ENCODE assay signal across 9 cellular contexts in genomic region chr13:99280166-99280565, GRCh38. TPM values are rescaled to one million over a fixed set of nuclear protein-coding genes. Genes with fewer than 3 reads are reported as not detected.
A peak's percentile ranks its signal among the peaks of the same experiment; 100 is the strongest.
DNase-seq lines count a peak whose midpoint lies in the region; ATAC-seq and TF ChIP-seq lines count a peak whose summit lies in the region.
"Had no signal": no experiment of that assay in that cellular context is flagged by ENCODE, and none has a peak within 500 bp of the region (broad histone marks: within the 10 kb centered on the region; RNA-seq: fewer than 3 reads in every experiment).

No MANE protein-coding gene starts in this region.

- H3K27ac Mint-ChIP-seq in natural killer cell treated with Interleukin-12 subunit alpha and Interleukin-12 subunit beta and Interleukin-15 and Interleukin-18, amount 100 ng/mL, for 72 hours, result peak overlapping the region; percentile 45 to 47

- peaks cover 23% of the 10 kb centered on the region; the same call in 1 of the 2 replicates for H3K36me3 ChIP-seq in Loucy (ENCODE audit: insufficient read depth, low read length)

- H3K4me2 ChIP-seq in Loucy (ENCODE audit: low read depth, low read length, poor library complexity, severe bottlenecking), result no peak overlapping the region

- H3K27me3 ChIP-seq in Loucy (ENCODE audit: insufficient read depth, low read length, poor library complexity, severe bottlenecking), result no peaks in the 10 kb centered on the region

- H3K4me3 Mint-ChIP-seq in natural killer cell treated with Interleukin-12 subunit alpha and Interleukin-12 subunit beta and Interleukin-15 and Interleukin-18, amount 100 ng/mL, for 72 hours, result peak overlapping the region; percentile 4

- peaks cover 13% of the 10 kb centered on the region for H3K36me3 Mint-ChIP-seq in natural killer cell treated with Interleukin-12 subunit alpha and Interleukin-12 subunit beta and Interleukin-15 and Interleukin-18, amount 100 ng/mL, for 72 hours

- no peaks in the 10 kb centered on the region for H3K9me3 Mint-ChIP-seq in natural killer cell treated with Interleukin-12 subunit alpha and Interleukin-12 subunit beta and Interleukin-15 and Interleukin-18, amount 100 ng/mL, for 72 hours

- H3K4me1 ChIP-seq in Loucy (ENCODE audit: insufficient read depth, low read length, poor library complexity, severe bottlenecking), result peaks cover 82% of the 10 kb centered on the region

- H3K27me3 Mint-ChIP-seq in natural killer cell treated with Interleukin-12 subunit alpha and Interleukin-12 subunit beta and Interleukin-15 and Interleukin-18, amount 100 ng/mL, for 72 hours, result no peaks in the 10 kb centered on the region

- TF ChIP-seq CTCF in Loucy (conservative IDR thresholded peaks at IDR 0.05; ENCODE audit: low read length), result no peak
- no peak for TF ChIP-seq CTCF in cardiac fibroblast (IDR thresholded peaks at IDR 0.05; ENCODE audit: low read depth, low read length)

- ATAC-seq in natural killer cell treated with Interleukin-12 subunit alpha and Interleukin-12 subunit beta and Interleukin-15 and Interleukin-18, amount 100 ng/mL, for 72 hours, result no peak
- no peak for ATAC-seq in GM21528 (IDR thresholded peaks at IDR 0.05; ENCODE audit: low FRiP score, unreplicated experiment)
- ATAC-seq in GM18519 (IDR thresholded peaks at IDR 0.05; ENCODE audit: low FRiP score, unreplicated experiment), result no peak
- no peak for ATAC-seq in HG03469 (IDR thresholded peaks at IDR 0.05; ENCODE audit: unreplicated experiment)
- ATAC-seq in HG03354 (IDR thresholded peaks at IDR 0.05; ENCODE audit: poor library complexity, severe bottlenecking, unreplicated experiment), result no peak

- H3K9me3 ChIP-seq in Loucy (ENCODE audit: insufficient read depth, low read depth, low read length), result no peaks in the 10 kb centered on the region

- H3F3A ChIP-seq in Loucy (ENCODE audit: low read depth), result 0 out of 2 replicates have a peak, but pooled peaks cover 2% of the 10 kb centered on the region

- peak overlapping the region; percentile 4 for H3K9ac ChIP-seq in Loucy (ENCODE audit: low read depth, low read length, poor library complexity, severe bottlenecking)

- no peaks in the 10 kb centered on the region for H3K9me2 ChIP-seq in Loucy (replicated peaks; ENCODE audit: low read depth, low read length)

- DNase-seq in CD1c-positive myeloid dendritic cell (ENCODE audit: extremely low spot score) (peak; percentile 87), cardiac fibroblast (ENCODE audit: low read depth in 2 of 2) (peak; percentile 8 to 49)
- no peak for DNase-seq in natural killer cell treated with Interleukin-12 subunit alpha and Interleukin-12 subunit beta and Interleukin-15 and Interleukin-18, amount 100 ng/mL, for 72 hours (ENCODE audit: low spot score)
- DNase-seq: NCI-H510A treated with DMSO at 0.1 percent for 48 hours had no signal

- H3K4me1 Mint-ChIP-seq in natural killer cell treated with Interleukin-12 subunit alpha and Interleukin-12 subunit beta and Interleukin-15 and Interleukin-18, amount 100 ng/mL, for 72 hours (ENCODE audit: low read depth in 2 of 2), result peaks cover 73 to 76% of the 10 kb centered on the region in 2 donors

- H3K79me2 ChIP-seq in Loucy (ENCODE audit: insufficient read depth, low read length), result peaks cover 71% of the 10 kb centered on the region

- no peaks in the 10 kb centered on the region for H4K20me1 ChIP-seq in Loucy (ENCODE audit: insufficient read depth, low read length, poor library complexity, severe bottlenecking)

- H2AFZ ChIP-seq in Loucy (ENCODE audit: low read length), result no peak overlapping the region

- H3K4me3 ChIP-seq in Loucy (ENCODE audit: low read length, poor library complexity, severe bottlenecking) (no peak overlapping the region), cardiac fibroblast (replicated peaks in 1 of 2; ENCODE audit: low read depth in 2 of 2, low read length in 2 of 2) (no peak overlapping the region)

RNA-seq across cellular contexts. Expression of gene GPR18, which starts 22.0 kb away (rescaled TPM):
- 10 to 100 TPM; 13.0 to 20.6 TPM for total RNA-seq in natural killer cell treated with Interleukin-12 subunit alpha and Interleukin-12 subunit beta and Interleukin-15 and Interleukin-18, amount 100 ng/mL, for 72 hours

RNA-seq across cellular contexts. Expression of gene GPR183, which starts 27.0 kb away (rescaled TPM):
- 10 to 100 TPM in 1 of 2 donors, 1 to 10 TPM in 1; 5.4 to 10.2 TPM for total RNA-seq in natural killer cell treated with Interleukin-12 subunit alpha and Interleukin-12 subunit beta and Interleukin-15 and Interleukin-18, amount 100 ng/mL, for 72 hours
